In the genomic region with DNA sequence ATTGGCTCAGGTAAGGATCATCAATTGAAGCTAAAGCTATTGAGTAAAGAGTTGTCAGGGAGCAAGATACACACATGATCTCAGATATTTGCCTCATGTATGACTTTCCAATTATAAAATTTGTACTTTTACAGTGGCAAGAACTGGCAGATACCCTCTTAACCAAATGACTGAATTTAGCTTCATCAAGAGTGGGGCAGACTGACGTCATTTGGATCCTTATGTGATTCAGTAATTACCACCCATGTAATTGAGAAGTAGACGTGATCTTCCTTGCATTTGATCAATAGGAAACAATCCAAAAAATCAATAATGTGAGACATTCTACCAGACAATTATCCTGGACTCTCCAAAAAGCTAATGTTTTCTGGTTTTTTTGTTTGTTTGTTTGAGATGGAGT, we compare ENCODE assay signal across 2 cellular contexts.
TF ChIP-seq lines count a peak whose summit lies in the region.

No MANE protein-coding gene starts in this region.

TF ChIP-seq in HepG2, 621 proteins besides CTCF, POLR2A, EP300 and RAD21:
- TF ChIP-seq, protein P1, sequence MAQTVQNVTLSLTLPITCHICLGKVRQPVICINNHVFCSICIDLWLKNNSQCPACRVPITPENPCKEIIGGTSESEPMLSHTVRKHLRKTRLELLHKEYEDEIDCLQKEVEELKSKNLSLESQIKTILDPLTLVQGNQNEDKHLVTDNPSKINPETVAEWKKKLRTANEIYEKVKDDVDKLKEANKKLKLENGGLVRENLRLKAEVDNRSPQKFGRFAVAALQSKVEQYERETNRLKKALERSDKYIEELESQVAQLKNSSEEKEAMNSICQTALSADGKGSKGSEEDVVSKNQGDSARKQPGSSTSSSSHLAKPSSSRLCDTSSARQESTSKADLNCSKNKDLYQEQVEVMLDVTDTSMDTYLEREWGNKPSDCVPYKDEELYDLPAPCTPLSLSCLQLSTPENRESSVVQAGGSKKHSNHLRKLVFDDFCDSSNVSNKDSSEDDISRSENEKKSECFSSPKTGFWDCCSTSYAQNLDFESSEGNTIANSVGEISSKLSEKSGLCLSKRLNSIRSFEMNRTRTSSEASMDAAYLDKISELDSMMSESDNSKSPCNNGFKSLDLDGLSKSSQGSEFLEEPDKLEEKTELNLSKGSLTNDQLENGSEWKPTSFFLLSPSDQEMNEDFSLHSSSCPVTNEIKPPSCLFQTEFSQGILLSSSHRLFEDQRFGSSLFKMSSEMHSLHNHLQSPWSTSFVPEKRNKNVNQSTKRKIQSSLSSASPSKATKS (CRISPR knock-in tag; IDR thresholded peaks at IDR 0.05): no peak
- TF ChIP-seq, protein P2, sequence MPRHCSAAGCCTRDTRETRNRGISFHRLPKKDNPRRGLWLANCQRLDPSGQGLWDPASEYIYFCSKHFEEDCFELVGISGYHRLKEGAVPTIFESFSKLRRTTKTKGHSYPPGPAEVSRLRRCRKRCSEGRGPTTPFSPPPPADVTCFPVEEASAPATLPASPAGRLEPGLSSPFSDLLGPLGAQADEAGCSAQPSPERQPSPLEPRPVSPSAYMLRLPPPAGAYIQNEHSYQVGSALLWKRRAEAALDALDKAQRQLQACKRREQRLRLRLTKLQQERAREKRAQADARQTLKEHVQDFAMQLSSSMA (CRISPR knock-in tag; IDR thresholded peaks at IDR 0.05): no peak
- no peak for TF ChIP-seq POGZ (CRISPR knock-in tag; IDR thresholded peaks at IDR 0.05)
- TF ChIP-seq GATAD2A (CRISPR knock-in tag; IDR thresholded peaks at IDR 0.05): no peak
- TF ChIP-seq, protein P3, sequence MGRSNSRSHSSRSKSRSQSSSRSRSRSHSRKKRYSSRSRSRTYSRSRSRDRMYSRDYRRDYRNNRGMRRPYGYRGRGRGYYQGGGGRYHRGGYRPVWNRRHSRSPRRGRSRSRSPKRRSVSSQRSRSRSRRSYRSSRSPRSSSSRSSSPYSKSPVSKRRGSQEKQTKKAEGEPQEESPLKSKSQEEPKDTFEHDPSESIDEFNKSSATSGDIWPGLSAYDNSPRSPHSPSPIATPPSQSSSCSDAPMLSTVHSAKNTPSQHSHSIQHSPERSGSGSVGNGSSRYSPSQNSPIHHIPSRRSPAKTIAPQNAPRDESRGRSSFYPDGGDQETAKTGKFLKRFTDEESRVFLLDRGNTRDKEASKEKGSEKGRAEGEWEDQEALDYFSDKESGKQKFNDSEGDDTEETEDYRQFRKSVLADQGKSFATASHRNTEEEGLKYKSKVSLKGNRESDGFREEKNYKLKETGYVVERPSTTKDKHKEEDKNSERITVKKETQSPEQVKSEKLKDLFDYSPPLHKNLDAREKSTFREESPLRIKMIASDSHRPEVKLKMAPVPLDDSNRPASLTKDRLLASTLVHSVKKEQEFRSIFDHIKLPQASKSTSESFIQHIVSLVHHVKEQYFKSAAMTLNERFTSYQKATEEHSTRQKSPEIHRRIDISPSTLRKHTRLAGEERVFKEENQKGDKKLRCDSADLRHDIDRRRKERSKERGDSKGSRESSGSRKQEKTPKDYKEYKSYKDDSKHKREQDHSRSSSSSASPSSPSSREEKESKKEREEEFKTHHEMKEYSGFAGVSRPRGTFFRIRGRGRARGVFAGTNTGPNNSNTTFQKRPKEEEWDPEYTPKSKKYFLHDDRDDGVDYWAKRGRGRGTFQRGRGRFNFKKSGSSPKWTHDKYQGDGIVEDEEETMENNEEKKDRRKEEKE (IDR thresholded peaks at IDR 0.05): no peak
- no peak for TF ChIP-seq STAG1 (CRISPR knock-in tag; IDR thresholded peaks at IDR 0.05)
- TF ChIP-seq CREB1 (IDR thresholded peaks at IDR 0.05): peak; percentile 77
- TF ChIP-seq CREB1 (CRISPR knock-in tag; IDR thresholded peaks at IDR 0.05): no peak
- peak; percentile 72 for TF ChIP-seq ATF7 (IDR thresholded peaks at IDR 0.05)
- TF ChIP-seq ATF7 (CRISPR knock-in tag; IDR thresholded peaks at IDR 0.05): no peak
TF ChIP-seq in HepG2: peak in this region for 2.

TF ChIP-seq in K562, 482 proteins besides CTCF, POLR2A, EP300 and RAD21:
- TF ChIP-seq SIN3B (IDR thresholded peaks at IDR 0.05; ENCODE audit: low read depth) (no peak), BCOR (IDR thresholded peaks at IDR 0.05) (no peak), NFXL1 (CRISPR knock-in tag; IDR thresholded peaks at IDR 0.05) (no peak), CXXC5 (CRISPR knock-in tag; IDR thresholded peaks at IDR 0.05) (no peak), CBX5 (IDR thresholded peaks at IDR 0.05; ENCODE audit: borderline replicate concordance, low read depth) (no peak), PTTG1 (tag; IDR thresholded peaks at IDR 0.05; ENCODE audit: low read depth) (no peak), FOXK1 (CRISPR knock-in tag; IDR thresholded peaks at IDR 0.05; ENCODE audit: borderline replicate concordance) (no peak)
- TF ChIP-seq, protein P4, sequence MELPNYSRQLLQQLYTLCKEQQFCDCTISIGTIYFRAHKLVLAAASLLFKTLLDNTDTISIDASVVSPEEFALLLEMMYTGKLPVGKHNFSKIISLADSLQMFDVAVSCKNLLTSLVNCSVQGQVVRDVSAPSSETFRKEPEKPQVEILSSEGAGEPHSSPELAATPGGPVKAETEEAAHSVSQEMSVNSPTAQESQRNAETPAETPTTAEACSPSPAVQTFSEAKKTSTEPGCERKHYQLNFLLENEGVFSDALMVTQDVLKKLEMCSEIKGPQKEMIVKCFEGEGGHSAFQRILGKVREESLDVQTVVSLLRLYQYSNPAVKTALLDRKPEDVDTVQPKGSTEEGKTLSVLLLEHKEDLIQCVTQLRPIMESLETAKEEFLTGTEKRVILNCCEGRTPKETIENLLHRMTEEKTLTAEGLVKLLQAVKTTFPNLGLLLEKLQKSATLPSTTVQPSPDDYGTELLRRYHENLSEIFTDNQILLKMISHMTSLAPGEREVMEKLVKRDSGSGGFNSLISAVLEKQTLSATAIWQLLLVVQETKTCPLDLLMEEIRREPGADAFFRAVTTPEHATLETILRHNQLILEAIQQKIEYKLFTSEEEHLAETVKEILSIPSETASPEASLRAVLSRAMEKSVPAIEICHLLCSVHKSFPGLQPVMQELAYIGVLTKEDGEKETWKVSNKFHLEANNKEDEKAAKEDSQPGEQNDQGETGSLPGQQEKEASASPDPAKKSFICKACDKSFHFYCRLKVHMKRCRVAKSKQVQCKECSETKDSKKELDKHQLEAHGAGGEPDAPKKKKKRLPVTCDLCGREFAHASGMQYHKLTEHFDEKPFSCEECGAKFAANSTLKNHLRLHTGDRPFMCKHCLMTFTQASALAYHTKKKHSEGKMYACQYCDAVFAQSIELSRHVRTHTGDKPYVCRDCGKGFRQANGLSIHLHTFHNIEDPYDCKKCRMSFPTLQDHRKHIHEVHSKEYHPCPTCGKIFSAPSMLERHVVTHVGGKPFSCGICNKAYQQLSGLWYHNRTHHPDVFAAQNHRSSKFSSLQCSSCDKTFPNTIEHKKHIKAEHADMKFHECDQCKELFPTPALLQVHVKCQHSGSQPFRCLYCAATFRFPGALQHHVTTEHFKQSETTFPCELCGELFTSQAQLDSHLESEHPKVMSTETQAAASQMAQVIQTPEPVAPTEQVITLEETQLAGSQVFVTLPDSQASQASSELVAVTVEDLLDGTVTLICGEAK (IDR thresholded peaks at IDR 0.05): no peak
- TF ChIP-seq, protein P4 (CRISPR knock-in tag; IDR thresholded peaks at IDR 0.05): no peak
- TF ChIP-seq, protein P5, sequence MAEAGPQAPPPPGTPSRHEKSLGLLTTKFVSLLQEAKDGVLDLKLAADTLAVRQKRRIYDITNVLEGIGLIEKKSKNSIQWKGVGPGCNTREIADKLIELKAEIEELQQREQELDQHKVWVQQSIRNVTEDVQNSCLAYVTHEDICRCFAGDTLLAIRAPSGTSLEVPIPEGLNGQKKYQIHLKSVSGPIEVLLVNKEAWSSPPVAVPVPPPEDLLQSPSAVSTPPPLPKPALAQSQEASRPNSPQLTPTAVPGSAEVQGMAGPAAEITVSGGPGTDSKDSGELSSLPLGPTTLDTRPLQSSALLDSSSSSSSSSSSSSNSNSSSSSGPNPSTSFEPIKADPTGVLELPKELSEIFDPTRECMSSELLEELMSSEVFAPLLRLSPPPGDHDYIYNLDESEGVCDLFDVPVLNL (CRISPR knock-in tag; IDR thresholded peaks at IDR 0.05; ENCODE audit: low read depth): no peak
- TF ChIP-seq, protein P6, sequence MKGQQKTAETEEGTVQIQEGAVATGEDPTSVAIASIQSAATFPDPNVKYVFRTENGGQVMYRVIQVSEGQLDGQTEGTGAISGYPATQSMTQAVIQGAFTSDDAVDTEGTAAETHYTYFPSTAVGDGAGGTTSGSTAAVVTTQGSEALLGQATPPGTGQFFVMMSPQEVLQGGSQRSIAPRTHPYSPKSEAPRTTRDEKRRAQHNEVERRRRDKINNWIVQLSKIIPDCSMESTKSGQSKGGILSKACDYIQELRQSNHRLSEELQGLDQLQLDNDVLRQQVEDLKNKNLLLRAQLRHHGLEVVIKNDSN (CRISPR knock-in tag; IDR thresholded peaks at IDR 0.05): no peak
- TF ChIP-seq, protein P7, sequence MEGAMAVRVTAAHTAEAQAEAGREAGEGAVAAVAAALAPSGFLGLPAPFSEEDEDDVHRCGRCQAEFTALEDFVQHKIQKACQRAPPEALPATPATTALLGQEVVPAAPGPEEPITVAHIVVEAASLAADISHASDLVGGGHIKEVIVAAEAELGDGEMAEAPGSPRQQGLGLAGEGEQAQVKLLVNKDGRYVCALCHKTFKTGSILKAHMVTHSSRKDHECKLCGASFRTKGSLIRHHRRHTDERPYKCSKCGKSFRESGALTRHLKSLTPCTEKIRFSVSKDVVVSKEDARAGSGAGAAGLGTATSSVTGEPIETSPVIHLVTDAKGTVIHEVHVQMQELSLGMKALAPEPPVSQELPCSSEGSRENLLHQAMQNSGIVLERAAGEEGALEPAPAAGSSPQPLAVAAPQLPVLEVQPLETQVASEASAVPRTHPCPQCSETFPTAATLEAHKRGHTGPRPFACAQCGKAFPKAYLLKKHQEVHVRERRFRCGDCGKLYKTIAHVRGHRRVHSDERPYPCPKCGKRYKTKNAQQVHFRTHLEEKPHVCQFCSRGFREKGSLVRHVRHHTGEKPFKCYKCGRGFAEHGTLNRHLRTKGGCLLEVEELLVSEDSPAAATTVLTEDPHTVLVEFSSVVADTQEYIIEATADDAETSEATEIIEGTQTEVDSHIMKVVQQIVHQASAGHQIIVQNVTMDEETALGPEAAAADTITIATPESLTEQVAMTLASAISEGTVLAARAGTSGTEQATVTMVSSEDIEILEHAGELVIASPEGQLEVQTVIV (CRISPR knock-in tag; IDR thresholded peaks at IDR 0.05; ENCODE audit: borderline replicate concordance): no peak
